ENCODE assay signal across 1 cellular context in genomic region chr11:46936138-46937110, GRCh38.
A peak's percentile ranks its signal among the peaks of the same experiment; 100 is the strongest.
TF ChIP-seq lines count a peak whose summit lies in the region.

TSS of gene CSTPP1 (plus strand) at chr11:46936761. CDS start at chr11:46936806, 45 bp downstream.

TF ChIP-seq in HEK293, 187 proteins besides CTCF, POLR2A, EP300 and RAD21 (continued from another document and continues in another):
- peak; percentile 54; the same call in 1 of the 2 replicates for TF ChIP-seq PRDM10 (tag by site-specific recombination; IDR thresholded peaks at IDR 0.05)
- no peak for TF ChIP-seq GLI2 (tag by site-specific recombination; IDR thresholded peaks at IDR 0.05; ENCODE audit: borderline replicate concordance, low read depth)
- peak; percentile 62; the same call in 1 of the 2 replicates for TF ChIP-seq YY1 (tag by site-specific recombination; IDR thresholded peaks at IDR 0.05)
- TF ChIP-seq ZNF629 (tag by site-specific recombination; IDR thresholded peaks at IDR 0.05) = 0 out of 2 replicates have a peak, but pooled peaks have one; percentile 51
- TF ChIP-seq SALL2 (tag by site-specific recombination; IDR thresholded peaks at IDR 0.05; ENCODE audit: borderline replicate concordance) = 0 out of 2 replicates have a peak, but pooled peaks have one; percentile 44
- TF ChIP-seq ELK4 (IDR thresholded peaks at IDR 0.05; ENCODE audit: borderline replicate concordance, low read depth, low read length) = no peak
- TF ChIP-seq ZNF624 (tag by site-specific recombination; IDR thresholded peaks at IDR 0.05) = no peak
- TF ChIP-seq ZSCAN30 (tag by site-specific recombination; IDR thresholded peaks at IDR 0.05) = 0 out of 2 replicates have a peak, but pooled peaks have one; percentile 61
- no peak for TF ChIP-seq HOXA7 (CRISPR knock-in tag; IDR thresholded peaks at IDR 0.05; ENCODE audit: borderline replicate concordance)
- TF ChIP-seq ZNF837 (tag by site-specific recombination; IDR thresholded peaks at IDR 0.05) = no peak
- TF ChIP-seq ZBTB21 (tag by site-specific recombination; IDR thresholded peaks at IDR 0.05) = no peak
- no peak for TF ChIP-seq ZNF747 (tag by site-specific recombination; IDR thresholded peaks at IDR 0.05)
- TF ChIP-seq ZNF366 (tag by site-specific recombination; conservative IDR thresholded peaks at IDR 0.05) = no peak
- TF ChIP-seq ZNF76 (tag by site-specific recombination; IDR thresholded peaks at IDR 0.05; ENCODE audit: borderline replicate concordance, low read depth) = peak; percentile 73
- no peak for TF ChIP-seq ZFP3 (tag by site-specific recombination; IDR thresholded peaks at IDR 0.05; ENCODE audit: low read depth)
- TF ChIP-seq ZSCAN16 (tag by site-specific recombination; IDR thresholded peaks at IDR 0.05) = no peak
- TF ChIP-seq ZNF654 (tag by site-specific recombination; IDR thresholded peaks at IDR 0.05; ENCODE audit: low read depth) = no peak
- peak; percentile 73; the same call in 1 of the 2 replicates for TF ChIP-seq ZBTB20 (tag by site-specific recombination; IDR thresholded peaks at IDR 0.05)
- no peak for TF ChIP-seq GLI4 (tag by site-specific recombination; IDR thresholded peaks at IDR 0.05)
- no peak for TF ChIP-seq ZNF19 (tag by site-specific recombination; IDR thresholded peaks at IDR 0.05; ENCODE audit: low read depth)
- TF ChIP-seq SP3 (tag by site-specific recombination; IDR thresholded peaks at IDR 0.05) = peak; percentile 77
- TF ChIP-seq ZNF214 (tag by site-specific recombination; IDR thresholded peaks at IDR 0.05; ENCODE audit: borderline replicate concordance) = no peak
- no peak for TF ChIP-seq FEZF1 (tag by site-specific recombination; IDR thresholded peaks at IDR 0.05)
- TF ChIP-seq ZNF521 (tag by site-specific recombination; IDR thresholded peaks at IDR 0.05) = no peak
- no peak for TF ChIP-seq REST (tag by site-specific recombination; IDR thresholded peaks at IDR 0.05)
- TF ChIP-seq ZBTB26 (tag by site-specific recombination; optimal IDR thresholded peaks at IDR 0.05) = no peak
- no peak for TF ChIP-seq OVOL3 (tag by site-specific recombination; IDR thresholded peaks at IDR 0.05)
- TF ChIP-seq MYNN (tag by site-specific recombination; IDR thresholded peaks at IDR 0.05; ENCODE audit: borderline replicate concordance) = peak; percentile 74; the same call in 1 of the 2 replicates
- TF ChIP-seq ZBTB17 (tag by site-specific recombination; IDR thresholded peaks at IDR 0.05) = peak; percentile 65
- peak; percentile 82 for TF ChIP-seq ZEB2 (tag by site-specific recombination; IDR thresholded peaks at IDR 0.05)
- TF ChIP-seq EGR2 (tag by site-specific recombination; IDR thresholded peaks at IDR 0.05; ENCODE audit: low read depth) = no peak; the same call in 1 of the 2 replicates
- TF ChIP-seq ZNF24 (tag by site-specific recombination; IDR thresholded peaks at IDR 0.05) = peak; percentile 63; the same call in 1 of the 2 replicates
- TF ChIP-seq HIC1 (tag by site-specific recombination; IDR thresholded peaks at IDR 0.05) = no peak
- no peak for TF ChIP-seq ZNF37A (tag by site-specific recombination; IDR thresholded peaks at IDR 0.05)
- TF ChIP-seq YY2 (tag by site-specific recombination; IDR thresholded peaks at IDR 0.05) = no peak
- no peak for TF ChIP-seq ZNF677 (tag by site-specific recombination; IDR thresholded peaks at IDR 0.05)
- no peak for TF ChIP-seq ZNF449 (tag by site-specific recombination; IDR thresholded peaks at IDR 0.05)
- no peak for TF ChIP-seq ZNF398 (tag by site-specific recombination; IDR thresholded peaks at IDR 0.05)
- no peak for TF ChIP-seq BCL6B (tag by site-specific recombination; IDR thresholded peaks at IDR 0.05)
- no peak for TF ChIP-seq ZBTB1 (tag by site-specific recombination; IDR thresholded peaks at IDR 0.05)
- TF ChIP-seq ZNF133 (tag by site-specific recombination; IDR thresholded peaks at IDR 0.05) = no peak
- no peak for TF ChIP-seq ZNF146 (tag by site-specific recombination; IDR thresholded peaks at IDR 0.05)
- no peak for TF ChIP-seq ZNF623 (tag by site-specific recombination; IDR thresholded peaks at IDR 0.05)
- TF ChIP-seq ZSCAN5A (tag by site-specific recombination; IDR thresholded peaks at IDR 0.05) = 0 out of 2 replicates have a peak, but pooled peaks have one; percentile 50
- TF ChIP-seq GLIS1 (tag by site-specific recombination; IDR thresholded peaks at IDR 0.05) = peak; percentile 38; the same call in 1 of the 2 replicates
- no peak for TF ChIP-seq RBAK (tag by site-specific recombination; IDR thresholded peaks at IDR 0.05)
- no peak for TF ChIP-seq ZNF223 (tag by site-specific recombination; IDR thresholded peaks at IDR 0.05)
- TF ChIP-seq ZNF248 (tag by site-specific recombination; IDR thresholded peaks at IDR 0.05) = no peak
- TF ChIP-seq OSR2 (tag by site-specific recombination; IDR thresholded peaks at IDR 0.05) = peak; percentile 75
- TF ChIP-seq ZNF571 (tag by site-specific recombination; IDR thresholded peaks at IDR 0.05) = no peak
